Comparison of ENCODE assay signal across 26 cellular contexts in the genomic region with DNA sequence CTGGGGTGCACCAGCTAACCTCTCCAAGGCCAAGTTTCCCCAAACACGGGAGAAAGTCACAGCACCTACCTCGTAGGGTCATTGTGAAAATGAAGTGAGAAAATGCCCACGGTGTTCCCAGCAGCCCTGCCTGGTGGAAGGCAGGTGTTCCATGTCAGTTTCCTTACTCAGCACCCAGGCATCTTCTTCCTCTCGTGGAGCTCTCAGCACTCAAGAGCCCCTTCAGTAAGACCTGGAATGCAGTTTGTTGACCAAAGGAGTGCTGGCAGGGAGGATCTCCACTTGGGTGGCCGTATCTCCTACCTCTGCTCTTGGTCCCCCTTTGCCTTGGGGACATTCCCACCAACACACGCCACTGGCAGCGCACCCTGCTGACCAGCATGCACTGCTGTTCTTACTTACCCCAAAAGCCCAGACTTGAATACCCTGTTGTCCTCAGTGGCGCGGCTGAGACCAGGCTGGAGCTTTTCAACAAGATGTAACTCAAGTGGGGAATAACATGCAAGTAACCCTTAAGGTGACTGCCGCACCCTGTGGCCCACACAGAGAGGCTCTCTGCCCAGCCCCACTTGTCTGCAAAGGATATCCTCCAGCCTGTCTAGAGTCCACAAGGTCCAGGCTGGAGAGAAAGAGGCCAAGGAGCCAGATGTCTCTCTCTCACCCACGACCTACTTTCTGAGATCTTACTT.
"Had no signal": no experiment of that assay in that cellular context is flagged by ENCODE, and none has a peak within 500 bp of the region (broad histone marks: within the 10 kb centered on the region; RNA-seq: fewer than 3 reads in every experiment).

No MANE protein-coding gene starts in this region.

- H3K9me3 ChIP-seq: ascending aorta, esophagus muscularis mucosa, gastroesophageal sphincter, heart right ventricle had no signal

- ATAC-seq: activated naive CD4-positive, alpha-beta T cell treated with anti-CD3 and anti-CD28 coated beads, Interleukin-2, amount 50 U/mL, for 72 hours; activated T-cell treated with anti-CD3 and anti-CD28 coated beads, Interleukin-2, amount 50 U/mL, for 72 hours; gastroesophageal sphincter; heart right ventricle; WTC11 had no signal

- H3K27ac ChIP-seq: ascending aorta, coronary artery, dorsolateral prefrontal cortex, esophagus muscularis mucosa, gastroesophageal sphincter, heart right ventricle, VCaP had no signal

- H3K36me3 ChIP-seq: ascending aorta, esophagus muscularis mucosa, gastroesophageal sphincter, heart right ventricle had no signal

- DNase-seq: activated CD4-positive, alpha-beta memory T cell treated with anti-CD3 and anti-CD28 coated beads, Interleukin-2, amount 10 ng/mL, durations not matched to agents 7 days and 5 days; activated CD4-positive, alpha-beta T cell treated with anti-CD3 and anti-CD28 coated beads for 1 hour; activated CD4-positive, alpha-beta T cell treated with anti-CD3 and anti-CD28 coated beads for 4 hours; activated CD4-positive, alpha-beta T cell treated with anti-CD3 and anti-CD28 coated beads, Interleukin-2, amount 10 ng/mL, durations not matched to agents 7 days and 5 days; activated CD4-positive, alpha-beta T cell treated with anti-CD3 and anti-CD28 coated beads, Interleukin-2, amount 50 U/mL, for 4 hours; activated CD8-positive, alpha-beta memory T cell treated with anti-CD3 and anti-CD28 coated beads, Interleukin-2, amount 50 U/mL, for 48 hours; activated gamma-delta T cell; activated naive CD4-positive, alpha-beta T cell; activated naive CD4-positive, alpha-beta T cell treated with anti-CD3 and anti-CD28 coated beads, Interleukin-2, amount 10 ng/mL, durations not matched to agents 7 days and 5 days; activated naive CD8-positive, alpha-beta T cell treated with anti-CD3 and anti-CD28 coated beads, Interleukin-2, amount 10 ng/mL, durations not matched to agents 7 days and 5 days; activated T-cell treated with anti-CD3 and anti-CD28 coated beads for 4 hours; activated T-cell treated with anti-CD3 and anti-CD28 coated beads, Interleukin-2, amount 50 U/mL, for 24 hours; activated T-cell treated with anti-CD3 and anti-CD28 coated beads, Interleukin-2, amount 50 U/mL, for 72 hours; dorsolateral prefrontal cortex; effector memory CD4-positive, alpha-beta T cell; endodermal cell; foreskin melanocyte; heart right ventricle; T-helper 2 cell had no signal

- H3K4me3 ChIP-seq: ascending aorta, coronary artery, dorsolateral prefrontal cortex, esophagus muscularis mucosa, gastroesophageal sphincter, heart right ventricle had no signal

- H3K27me3 ChIP-seq: ascending aorta had no signal

- H3K4me1 ChIP-seq: ascending aorta, gastroesophageal sphincter, heart right ventricle had no signal
